ENCODE assay signal across 8 cellular contexts in the genomic region with DNA sequence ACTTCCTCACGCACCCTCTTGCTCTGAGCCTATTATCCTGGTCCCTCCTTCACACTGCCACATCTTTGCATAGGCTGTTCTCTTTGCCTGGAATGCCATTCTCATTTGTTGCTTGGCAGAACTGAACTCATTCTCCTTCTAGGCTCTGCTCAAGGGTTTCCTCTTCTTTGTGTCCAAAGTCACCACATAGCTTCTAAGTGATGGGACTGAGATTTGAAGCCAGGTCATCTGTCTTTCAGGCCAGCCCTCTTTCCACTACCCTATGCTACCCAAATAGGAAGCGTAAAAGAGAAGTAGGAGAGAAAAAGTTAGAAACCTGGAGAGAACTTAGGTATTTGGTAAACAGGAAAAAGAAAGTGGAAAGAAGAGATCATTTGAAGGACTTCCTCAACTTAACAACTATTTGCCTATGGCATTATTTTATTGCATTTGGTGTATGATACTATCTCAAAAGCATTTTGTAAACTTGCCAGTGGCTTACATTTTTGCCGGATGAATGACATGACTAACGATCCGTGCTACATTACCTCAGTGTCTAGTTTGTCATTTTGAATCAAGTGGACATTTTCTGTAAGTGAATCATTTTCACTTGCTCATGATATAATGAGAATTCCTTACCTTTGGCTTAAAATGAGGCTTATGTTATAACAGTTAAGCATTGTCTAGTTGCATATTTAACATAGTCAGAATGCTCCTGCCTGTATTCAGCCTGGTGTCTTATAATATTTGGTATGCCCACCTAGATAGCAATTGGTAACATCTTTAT. TPM values are rescaled to one million over a fixed set of nuclear protein-coding genes. Genes with fewer than 3 reads are reported as not detected.
DNase-seq lines count a peak whose midpoint lies in the region; ATAC-seq and TF ChIP-seq lines count a peak whose summit lies in the region.

No MANE protein-coding gene starts in this region.

- WGBS in mesendoderm (ENCODE audit: extremely low coverage, insufficient coverage, low lambda C conversion rate): no CpG with 5 or more reads among the region's 5 CpGs

- no peaks in the 10 kb centered on the region for H3K27me3 ChIP-seq in BLaER1 treated with 17β-estradiol and CSF1 and Interleukin-3, amounts not matched to agents 10 nM and 100 nM
- H3K27me3 ChIP-seq in mesendoderm (ENCODE audit: insufficient read depth, low read length, poor library complexity): no peaks in the 10 kb centered on the region

- H2BK120ac ChIP-seq in mesendoderm (ENCODE audit: low read depth, low read length): no peak overlapping the region

- no peak for TF ChIP-seq CTCF in brain (conservative IDR thresholded peaks at IDR 0.05)

- in situ Hi-C loops in KBM-7 (cut with MboI; ENCODE audit: low pct_unique_long_range_greater_than_20kb, low sequenced_read_pairs): no loop called here

- H3K4ac ChIP-seq in mesendoderm (ENCODE audit: low read depth, low read length): no peak overlapping the region

- no peak for ATAC-seq in GM18519 (IDR thresholded peaks at IDR 0.05; ENCODE audit: low FRiP score, unreplicated experiment)
- ATAC-seq in GM21423 (IDR thresholded peaks at IDR 0.05; ENCODE audit: unreplicated experiment): no peak

- H3K4me1 ChIP-seq in BLaER1 treated with 17β-estradiol and CSF1 and Interleukin-3, amounts not matched to agents 10 nM and 100 nM: peaks cover 33 to 71% (median 42%) of the 10 kb centered on the region in 10 experiments
- H3K4me1 ChIP-seq in mesendoderm (ENCODE audit: control insufficient read depth, low read depth, low read length): peaks cover 2% of the 10 kb centered on the region

- H3K79me2 ChIP-seq in mesendoderm (ENCODE audit: control insufficient read depth, insufficient read depth, low read length): peaks cover 3% of the 10 kb centered on the region

- H4K5ac ChIP-seq in mesendoderm (ENCODE audit: low read length): no peak overlapping the region

- DNase-seq in KBM-7 (peak; percentile 33), mesendoderm (no peak), NCI-H1092 treated with DMSO at 0.1 percent for 48 hours (lab: John Stamatoyannopoulos, UW) (no peak)
- DNase-seq in stimulated activated CD4-positive, alpha-beta T cell treated with anti-CD3 and anti-CD28 coated beads, Interleukin-15, amount 100 ng/mL, for 24 hours: no peak

- no peaks in the 10 kb centered on the region for H3K36me3 Mint-ChIP-seq in brain

- 0 out of 22 replicates have a peak overlapping the region, but pooled peaks of 1 of the 11 experiments have one; percentile 14 for H3K27ac ChIP-seq in BLaER1 treated with 17β-estradiol and CSF1 and Interleukin-3, amounts not matched to agents 10 nM and 100 nM
- H3K27ac ChIP-seq in mesendoderm (ENCODE audit: low read depth, low read length): no peak overlapping the region

- no peak overlapping the region for H3K56ac ChIP-seq in mesendoderm (ENCODE audit: low read length)

- H3K79me1 ChIP-seq in mesendoderm (ENCODE audit: low read length): peaks cover 11% of the 10 kb centered on the region

- H3K4me1 Mint-ChIP-seq in brain: peaks cover 50% of the 10 kb centered on the region

- H2BK5ac ChIP-seq in mesendoderm (ENCODE audit: low read length): no peak overlapping the region

- no peak overlapping the region for H2AK5ac ChIP-seq in mesendoderm (ENCODE audit: low read length)

- no peak overlapping the region for H2BK15ac ChIP-seq in mesendoderm (replicated peaks; ENCODE audit: low read depth)

- no peaks in the 10 kb centered on the region for H3K9me3 ChIP-seq in BLaER1 treated with 17β-estradiol and CSF1 and Interleukin-3, amounts not matched to agents 10 nM and 100 nM (replicated peaks in 1 of 11)

- no peaks in the 10 kb centered on the region for H3K36me3 ChIP-seq in BLaER1 treated with 17β-estradiol and CSF1 and Interleukin-3, amounts not matched to agents 10 nM and 100 nM
- no peaks in the 10 kb centered on the region for H3K36me3 ChIP-seq in mesendoderm (ENCODE audit: control insufficient read depth, insufficient read depth, low read length)

- H3K9ac ChIP-seq in BLaER1 treated with 17β-estradiol and CSF1 and Interleukin-3, amounts not matched to agents 10 nM and 100 nM: no peak overlapping the region
- no peak overlapping the region for H3K9ac ChIP-seq in mesendoderm (ENCODE audit: low read length)

- no peak overlapping the region for H3K4me3 ChIP-seq in BLaER1 treated with 17β-estradiol and CSF1 and Interleukin-3, amounts not matched to agents 10 nM and 100 nM
- no peak overlapping the region for H3K4me3 ChIP-seq in mesendoderm (ENCODE audit: low read length)

- peaks cover 0 to 3% (median 0%) of the 10 kb centered on the region in 5 experiments for H3K9me3 Mint-ChIP-seq in brain

- H3K27me3 Mint-ChIP-seq in brain: no peaks in the 10 kb centered on the region

- no peak overlapping the region for H3K18ac ChIP-seq in mesendoderm (ENCODE audit: low read length)

- H4K8ac ChIP-seq in mesendoderm (ENCODE audit: low read depth, low read length): no peak overlapping the region

- H3K23ac ChIP-seq in mesendoderm (ENCODE audit: low read length): peak overlapping the region; percentile 20

- peaks cover 68 to 100% (median 97%) of the 10 kb centered on the region in 11 experiments for H4K20me1 ChIP-seq in BLaER1 treated with 17β-estradiol and CSF1 and Interleukin-3, amounts not matched to agents 10 nM and 100 nM

- peak overlapping the region in 4 of 5 experiments; percentile 5 to 58 (median 43) for H3K27ac Mint-ChIP-seq in brain

- peak overlapping the region in 10 of 11 experiments; percentile 5 to 54 (median 30); a peak in 12 of 22 replicates for H3K4me2 ChIP-seq in BLaER1 treated with 17β-estradiol and CSF1 and Interleukin-3, amounts not matched to agents 10 nM and 100 nM
- H3K4me2 ChIP-seq in mesendoderm (ENCODE audit: low read length): no peak overlapping the region

- H3K4me3 Mint-ChIP-seq in brain: no peak overlapping the region

RNA-seq across cellular contexts. Expression of a gene that starts 18.5 kb away (rescaled TPM):
- 14.5 TPM for polyA plus RNA-seq in brain (ENCODE audit: insufficient read depth, low read depth, low replicate concordance)
- 13.7 TPM for polyA plus RNA-seq in mesendoderm (2013, experiment 1 of 2)
- 13.6 TPM for polyA plus RNA-seq in mesendoderm (2013, experiment 2 of 2)

RNA-seq across cellular contexts. Expression of a gene that starts 41.0 kb away (rescaled TPM):
- polyA plus RNA-seq in brain (ENCODE audit: insufficient read depth, low read depth, low replicate concordance): 131 TPM
- polyA plus RNA-seq in mesendoderm (2013, experiment 1 of 2): 75.5 TPM
- polyA plus RNA-seq in mesendoderm (2013, experiment 2 of 2): 78.1 TPM
